29 cellular contexts compared by ENCODE assay signal in the genomic region with DNA sequence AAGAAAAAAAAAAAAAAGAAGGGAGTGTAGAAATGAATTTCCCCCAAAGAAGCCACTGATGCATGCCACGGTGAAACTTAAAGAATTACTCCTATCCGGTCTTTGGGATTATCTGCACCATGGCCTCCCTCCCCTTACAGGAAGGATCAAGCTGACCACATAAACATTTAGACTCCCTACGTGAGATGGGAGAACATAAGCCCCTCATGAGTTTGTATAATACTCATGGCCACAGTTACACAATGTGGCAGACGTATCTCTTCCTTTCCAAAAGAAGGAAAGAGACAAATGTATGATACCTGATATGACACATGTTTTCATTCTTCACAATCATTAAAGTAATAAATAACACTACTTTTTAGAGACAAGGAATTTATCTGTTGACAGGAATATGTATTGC.
"Had no signal": no experiment of that assay in that cellular context is flagged by ENCODE, and none has a peak within 500 bp of the region (broad histone marks: within the 10 kb centered on the region; RNA-seq: fewer than 3 reads in every experiment).

No MANE protein-coding gene starts in this region.

- H3K4me1 Mint-ChIP-seq: neural progenitor cell; stimulated activated memory B cell treated with anti-CD40 and anti-IgM and Interleukin-4, amounts not matched to agents 10 μg/mL and 1 μg/mL and 100 μg/mL, for 72 hours had no signal

- ATAC-seq: naive thymus-derived CD8-positive, alpha-beta T cell; natural killer cell treated with Interleukin-12 subunit alpha and Interleukin-12 subunit beta and Interleukin-15 and Interleukin-18, amount 100 ng/mL, for 72 hours; right cardiac atrium; right lobe of liver; stimulated activated memory B cell treated with anti-CD40 and anti-IgM and Interleukin-4, amounts not matched to agents 10 μg/mL and 1 μg/mL and 100 μg/mL, for 72 hours; stimulated activated naive CD8-positive, alpha-beta T cell treated with anti-CD3 and anti-CD28 coated beads, Interleukin-15, amount 100 ng/mL, for 72 hours; stimulated activated naive CD8-positive, alpha-beta T cell treated with anti-CD3 and anti-CD28 coated beads, Interleukin-15, Interleukin-2, amounts not matched to agents 100 U/mL and 50 U/mL, for 24 hours; upper lobe of right lung had no signal

- H3K27me3 Mint-ChIP-seq: naive thymus-derived CD8-positive, alpha-beta T cell; natural killer cell treated with Interleukin-12 subunit alpha and Interleukin-12 subunit beta and Interleukin-15 and Interleukin-18, amount 100 ng/mL, for 72 hours; progenitor cell of endocrine pancreas; stimulated activated memory B cell treated with anti-CD40 and anti-IgM and Interleukin-4, amounts not matched to agents 10 μg/mL and 1 μg/mL and 100 μg/mL, for 72 hours; stimulated activated naive CD8-positive, alpha-beta T cell treated with anti-CD3 and anti-CD28 coated beads, Interleukin-15, amount 100 ng/mL, for 72 hours; type B pancreatic cell had no signal

- H3K36me3 Mint-ChIP-seq: neural progenitor cell, type B pancreatic cell had no signal

- DNase-seq: naive thymus-derived CD8-positive, alpha-beta T cell; occipital lobe; ovary; posterior cingulate gyrus; psoas muscle; right cardiac atrium; right lobe of liver; sigmoid colon; small intestine; spleen; stimulated activated CD4-positive, alpha-beta T cell treated with anti-CD3 and anti-CD28 coated beads, Interleukin-12 subunit alpha, Interleukin-12 subunit beta, amount 100 ng/mL, for 4 hours; stimulated activated CD4-positive, alpha-beta T cell treated with anti-CD3 and anti-CD28 coated beads, Interleukin-1b, Interleukin-23, amount 100 ng/mL, for 48 hours; stimulated activated CD4-positive, alpha-beta T cell treated with anti-CD3 and anti-CD28 coated beads, Interleukin-4, amount 100 ng/mL, for 1 hour; stimulated activated CD4-positive, alpha-beta T cell treated with anti-CD3 and anti-CD28 coated beads, Interleukin-4, amount 100 ng/mL, for 4 hours; stimulated activated CD8-positive, alpha-beta memory T cell treated with anti-CD3 and anti-CD28 coated beads, Interleukin-4, amount 100 ng/mL, for 48 hours; stimulated activated naive CD4-positive, alpha-beta T cell; stimulated activated naive CD8-positive, alpha-beta T cell treated with anti-CD3 and anti-CD28 coated beads, Interleukin-15, amount 100 ng/mL, for 72 hours; stimulated activated naive CD8-positive, alpha-beta T cell treated with anti-CD3 and anti-CD28 coated beads, Interleukin-15, Interleukin-2, amounts not matched to agents 100 U/mL and 50 U/mL, for 24 hours; substantia nigra; testis; tibial artery; transverse colon; upper lobe of right lung; uterus had no signal

- H3K27ac Mint-ChIP-seq: naive thymus-derived CD8-positive, alpha-beta T cell; natural killer cell treated with Interleukin-12 subunit alpha and Interleukin-12 subunit beta and Interleukin-15 and Interleukin-18, amount 100 ng/mL, for 72 hours; neural progenitor cell; progenitor cell of endocrine pancreas; stimulated activated memory B cell treated with anti-CD40 and anti-IgM and Interleukin-4, amounts not matched to agents 10 μg/mL and 1 μg/mL and 100 μg/mL, for 72 hours; stimulated activated naive CD8-positive, alpha-beta T cell treated with anti-CD3 and anti-CD28 coated beads, Interleukin-15, amount 100 ng/mL, for 72 hours; type B pancreatic cell had no signal

- H3K4me3 Mint-ChIP-seq: naive thymus-derived CD8-positive, alpha-beta T cell; natural killer cell treated with Interleukin-12 subunit alpha and Interleukin-12 subunit beta and Interleukin-15 and Interleukin-18, amount 100 ng/mL, for 72 hours; neural progenitor cell; stimulated activated memory B cell treated with anti-CD40 and anti-IgM and Interleukin-4, amounts not matched to agents 10 μg/mL and 1 μg/mL and 100 μg/mL, for 72 hours; stimulated activated naive CD8-positive, alpha-beta T cell treated with anti-CD3 and anti-CD28 coated beads, Interleukin-15, amount 100 ng/mL, for 72 hours; type B pancreatic cell had no signal

- H3K9me3 Mint-ChIP-seq: naive thymus-derived CD8-positive, alpha-beta T cell; natural killer cell treated with Interleukin-12 subunit alpha and Interleukin-12 subunit beta and Interleukin-15 and Interleukin-18, amount 100 ng/mL, for 72 hours; neural progenitor cell; stimulated activated memory B cell treated with anti-CD40 and anti-IgM and Interleukin-4, amounts not matched to agents 10 μg/mL and 1 μg/mL and 100 μg/mL, for 72 hours; stimulated activated naive CD8-positive, alpha-beta T cell treated with anti-CD3 and anti-CD28 coated beads, Interleukin-15, amount 100 ng/mL, for 72 hours had no signal
